Comparison of ENCODE assay signal across 1 cellular context in genomic region chr17:7483238-7484066, GRCh38.
A peak's percentile ranks its signal among the peaks of the same experiment; 100 is the strongest.
TF ChIP-seq lines count a peak whose summit lies in the region.

No MANE protein-coding gene starts in this region.

TF ChIP-seq in HepG2, 621 proteins besides CTCF, POLR2A, EP300 and RAD21 (continued from another document and continues in another):
- peak; percentile 10 to 50; a peak in 2 of 4 replicates for TF ChIP-seq HMGXB4 (CRISPR knock-in tag; IDR thresholded peaks at IDR 0.05; ENCODE audit: borderline replicate concordance in 1 of 2, low read depth in 1 of 2)
- peak; percentile 53; the same call in 1 of the 2 replicates for TF ChIP-seq ZNF770 (CRISPR knock-in tag; IDR thresholded peaks at IDR 0.05)
- TF ChIP-seq ZMYM3 (CRISPR knock-in tag; IDR thresholded peaks at IDR 0.05) = peak; percentile 49; the same call in 1 of the 2 replicates
- TF ChIP-seq ZNF44 (CRISPR knock-in tag; IDR thresholded peaks at IDR 0.05) = no peak
- peak; percentile 83; the same call in 1 of the 2 replicates for TF ChIP-seq ZNF337 (CRISPR knock-in tag; IDR thresholded peaks at IDR 0.05; ENCODE audit: borderline replicate concordance, low read depth)
- TF ChIP-seq THAP9 (CRISPR knock-in tag; IDR thresholded peaks at IDR 0.05; ENCODE audit: borderline replicate concordance) = peak; percentile 72
- TF ChIP-seq RAD51 (IDR thresholded peaks at IDR 0.05; ENCODE audit: borderline replicate concordance) = no peak
- TF ChIP-seq ZBTB39 (CRISPR knock-in tag; IDR thresholded peaks at IDR 0.05) = 0 out of 2 replicates have a peak, but pooled peaks have one; percentile 40
- peak; percentile 31; the same call in 1 of the 2 replicates for TF ChIP-seq TBX2 (CRISPR knock-in tag; IDR thresholded peaks at IDR 0.05; ENCODE audit: borderline replicate concordance)
- TF ChIP-seq HNF1B (CRISPR knock-in tag; IDR thresholded peaks at IDR 0.05) = peak; percentile 65; the same call in 1 of the 2 replicates
- peak; percentile 87 for TF ChIP-seq ETV5 (CRISPR knock-in tag; IDR thresholded peaks at IDR 0.05; ENCODE audit: borderline replicate concordance)
- no peak for TF ChIP-seq ZBTB38 (CRISPR knock-in tag; IDR thresholded peaks at IDR 0.05)
- TF ChIP-seq FOXC1 (CRISPR knock-in tag; IDR thresholded peaks at IDR 0.05; ENCODE audit: borderline replicate concordance) = peak; percentile 43; the same call in 1 of the 2 replicates
- no peak for TF ChIP-seq ZBTB8A (CRISPR knock-in tag; IDR thresholded peaks at IDR 0.05; ENCODE audit: borderline replicate concordance, low read depth)
- no peak; the same call in 1 of the 2 replicates for TF ChIP-seq ZC3H13 (CRISPR knock-in tag; IDR thresholded peaks at IDR 0.05)
- peak; percentile 16; the same call in 1 of the 2 replicates for TF ChIP-seq CBX5 (CRISPR knock-in tag; IDR thresholded peaks at IDR 0.05; ENCODE audit: borderline replicate concordance)
- TF ChIP-seq ESRRA (CRISPR knock-in tag; IDR thresholded peaks at IDR 0.05; ENCODE audit: low read depth) = 0 out of 2 replicates have a peak, but pooled peaks have one; percentile 23
- 0 out of 2 replicates have a peak, but pooled peaks have one; percentile 24 for TF ChIP-seq TAF1 (CRISPR knock-in tag; IDR thresholded peaks at IDR 0.05)
- peak; percentile 90 for TF ChIP-seq YY1 (IDR thresholded peaks at IDR 0.05; ENCODE audit: insufficient read depth, insufficient replicate concordance, low read depth, low read length)
- peak; percentile 28; the same call in 1 of the 2 replicates for TF ChIP-seq ATF5 (CRISPR knock-in tag; IDR thresholded peaks at IDR 0.05; ENCODE audit: low read depth)
- TF ChIP-seq ZNF572 (CRISPR knock-in tag; IDR thresholded peaks at IDR 0.05) = peak; percentile 93; the same call in 1 of the 2 replicates
- TF ChIP-seq ELF4 (CRISPR knock-in tag; IDR thresholded peaks at IDR 0.05; ENCODE audit: borderline replicate concordance) = peak; percentile 30; the same call in 1 of the 2 replicates
- TF ChIP-seq ARNT2 (CRISPR knock-in tag; IDR thresholded peaks at IDR 0.05; ENCODE audit: low read depth) = no peak
- TF ChIP-seq HDAC1 (CRISPR knock-in tag; IDR thresholded peaks at IDR 0.05) = peak; percentile 26; the same call in 1 of the 2 replicates
- no peak for TF ChIP-seq ZNF3 (CRISPR knock-in tag; IDR thresholded peaks at IDR 0.05)
- TF ChIP-seq NFATC3 (CRISPR knock-in tag; IDR thresholded peaks at IDR 0.05) = 0 out of 2 replicates have a peak, but pooled peaks have one; percentile 20
- 0 out of 2 replicates have a peak, but pooled peaks have one; percentile 0 for TF ChIP-seq ZNF292 (CRISPR knock-in tag; IDR thresholded peaks at IDR 0.05; ENCODE audit: borderline replicate concordance, low read depth)
- peak; percentile 2; the same call in 1 of the 2 replicates for TF ChIP-seq MYPOP (CRISPR knock-in tag; IDR thresholded peaks at IDR 0.05)
- peak; percentile 43; the same call in 1 of the 2 replicates for TF ChIP-seq THRA (CRISPR knock-in tag; IDR thresholded peaks at IDR 0.05; ENCODE audit: borderline replicate concordance)
- TF ChIP-seq KLF6 (CRISPR knock-in tag; IDR thresholded peaks at IDR 0.05) = no peak; the same call in 1 of the 2 replicates
- TF ChIP-seq GZF1 (CRISPR knock-in tag; IDR thresholded peaks at IDR 0.05) = no peak
- peak; percentile 83 for TF ChIP-seq ZNF414 (CRISPR knock-in tag; IDR thresholded peaks at IDR 0.05)
- peak; percentile 20; the same call in 1 of the 2 replicates for TF ChIP-seq POGZ (CRISPR knock-in tag; IDR thresholded peaks at IDR 0.05)
- 0 out of 2 replicates have a peak, but pooled peaks have one; percentile 40 for TF ChIP-seq SMAD1 (CRISPR knock-in tag; IDR thresholded peaks at IDR 0.05; ENCODE audit: borderline replicate concordance, low read depth)
- no peak for TF ChIP-seq SUZ12 (IDR thresholded peaks at IDR 0.05; ENCODE audit: low read depth, low read length)
- TF ChIP-seq SYNCRIP (IDR thresholded peaks at IDR 0.05; ENCODE audit: insufficient read depth, low read depth, low read length) = no peak
- TF ChIP-seq HOXA3 (CRISPR knock-in tag; IDR thresholded peaks at IDR 0.05) = peak; percentile 89
- peak; percentile 84 for TF ChIP-seq TFE3 (CRISPR knock-in tag; IDR thresholded peaks at IDR 0.05)
- peak; percentile 38; the same call in 1 of the 2 replicates for TF ChIP-seq THAP11 (CRISPR knock-in tag; IDR thresholded peaks at IDR 0.05)
- peak; percentile 51; the same call in 1 of the 2 replicates for TF ChIP-seq TFDP1 (CRISPR knock-in tag; IDR thresholded peaks at IDR 0.05; ENCODE audit: borderline replicate concordance)
